ENCODE assay signal across 12 cellular contexts in the genomic region with DNA sequence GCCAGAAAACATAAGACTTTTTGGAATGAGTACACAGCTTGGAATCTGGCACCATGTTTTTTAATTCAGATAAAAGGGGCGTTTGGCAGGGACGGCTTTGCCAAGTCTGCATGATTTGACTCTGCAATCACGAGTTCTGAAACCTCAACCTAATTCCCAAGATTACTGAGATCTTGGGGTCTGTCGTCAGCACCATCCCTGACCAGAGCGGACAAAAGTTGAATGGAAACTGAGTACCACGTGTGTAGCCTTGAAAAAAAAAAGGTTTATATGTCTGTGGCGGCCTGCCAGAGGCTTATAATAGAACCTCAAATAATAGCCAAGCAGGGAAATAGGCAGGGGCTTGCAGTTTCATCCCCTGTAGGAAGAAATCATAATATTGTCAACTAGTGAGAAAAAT.
DNase-seq lines count a peak whose midpoint lies in the region; ATAC-seq and TF ChIP-seq lines count a peak whose summit lies in the region.
"Had no signal": no experiment of that assay in that cellular context is flagged by ENCODE, and none has a peak within 500 bp of the region (broad histone marks: within the 10 kb centered on the region; RNA-seq: fewer than 3 reads in every experiment).

No MANE protein-coding gene starts in this region.

- peak overlapping the region; percentile 53 to 71 for H3K27ac ChIP-seq in right atrium auricular region
- H3K27ac ChIP-seq in smooth muscle cell (ENCODE audit: low read depth), result peak overlapping the region; percentile 72
- H3K27ac ChIP-seq: breast epithelium, gastroesophageal sphincter had no signal

- H3K79me2 ChIP-seq in smooth muscle cell (ENCODE audit: low read depth), result no peaks in the 10 kb centered on the region

- peak; percentile 56 to 58 for DNase-seq in HAP-1 (ENCODE audit: low spot score in 2 of 2)
- DNase-seq in astrocyte of the hippocampus (ENCODE audit: low read depth, low spot score), result peak; percentile 98
- DNase-seq in right atrium auricular region (ENCODE audit: low spot score), result no peak
- DNase-seq in smooth muscle cell (lab: John Stamatoyannopoulos, UW; ENCODE audit: unreplicated experiment), result no peak
- DNase-seq in progenitor cell of endocrine pancreas (ENCODE audit: low spot score, unreplicated experiment), result no peak
- no peak for DNase-seq in UCSD-AML1 (lab: John Stamatoyannopoulos, UW; ENCODE audit: unreplicated experiment)
- no peak for DNase-seq in GM19240 (ENCODE audit: insufficient read length, low spot score)
- DNase-seq: DND-41 had no signal

- H3K4me1 ChIP-seq in HAP-1, result peaks cover 11% of the 10 kb centered on the region
- peaks cover 0 to 24% of the 10 kb centered on the region in 2 donors for H3K4me1 ChIP-seq in right atrium auricular region
- H3K4me1 ChIP-seq in smooth muscle cell (ENCODE audit: low read depth), result peaks cover 17% of the 10 kb centered on the region
- H3K4me1 ChIP-seq: breast epithelium had no signal

- H3K9ac ChIP-seq in smooth muscle cell (ENCODE audit: low read depth), result peak overlapping the region; percentile 55

- H3K27me3 Mint-ChIP-seq in progenitor cell of endocrine pancreas, result peaks cover 4% of the 10 kb centered on the region

- H3K27me3 ChIP-seq in HAP-1 (ENCODE audit: low read depth) (no peaks in the 10 kb centered on the region), right atrium auricular region (no peaks in the 10 kb centered on the region), smooth muscle cell (ENCODE audit: low read depth) (no peaks in the 10 kb centered on the region)
- H3K27me3 ChIP-seq: breast epithelium, gastroesophageal sphincter had no signal

- H3K4me3 Mint-ChIP-seq in progenitor cell of endocrine pancreas (ENCODE audit: low read depth), result no peak overlapping the region

- H3K36me3 Mint-ChIP-seq in progenitor cell of endocrine pancreas (ENCODE audit: insufficient read depth), result no peaks in the 10 kb centered on the region

- no peak for ATAC-seq in HG02970 (IDR thresholded peaks at IDR 0.05; ENCODE audit: low FRiP score, unreplicated experiment)
- ATAC-seq: gastroesophageal sphincter had no signal

- peaks cover 7% of the 10 kb centered on the region for H3K9me3 Mint-ChIP-seq in progenitor cell of endocrine pancreas (ENCODE audit: low read depth)

- no peak overlapping the region for H2AFZ ChIP-seq in smooth muscle cell (ENCODE audit: low read depth)

- H3K4me2 ChIP-seq in smooth muscle cell, result peak overlapping the region; percentile 28

- no peak overlapping the region for H3K27ac Mint-ChIP-seq in progenitor cell of endocrine pancreas

- H3K36me3 ChIP-seq in HAP-1 (replicated peaks) (no peaks in the 10 kb centered on the region), right atrium auricular region (no peaks in the 10 kb centered on the region), smooth muscle cell (ENCODE audit: low read depth) (no peaks in the 10 kb centered on the region)
- H3K36me3 ChIP-seq: breast epithelium, gastroesophageal sphincter had no signal

- H3K4me1 Mint-ChIP-seq in progenitor cell of endocrine pancreas (ENCODE audit: low read depth), result peaks cover 2% of the 10 kb centered on the region

- in situ Hi-C loops in HAP-1 (cut with MboI; ENCODE audit: low sequenced_read_pairs), result no loop called here

- 23% methylated on average over 7 of the region's 7 CpGs for WGBS in smooth muscle cell (ENCODE audit: low lambda C conversion rate)

- H3F3A ChIP-seq in smooth muscle cell (ENCODE audit: low read depth), result no peaks in the 10 kb centered on the region

- no peaks in the 10 kb centered on the region for H4K20me1 ChIP-seq in smooth muscle cell (ENCODE audit: low read depth)

- no peaks in the 10 kb centered on the region for H3K9me3 ChIP-seq in HAP-1
- H3K9me3 ChIP-seq in right atrium auricular region, result no peaks in the 10 kb centered on the region
- H3K9me3 ChIP-seq in smooth muscle cell (replicated peaks; ENCODE audit: low read depth), result no peaks in the 10 kb centered on the region
- H3K9me3 ChIP-seq: breast epithelium, gastroesophageal sphincter had no signal

- TF ChIP-seq CTCF in right atrium auricular region (IDR thresholded peaks at IDR 0.05) (no peak), smooth muscle cell (IDR thresholded peaks at IDR 0.05; ENCODE audit: borderline replicate concordance, insufficient read depth, poor library complexity, severe bottlenecking) (no peak), progenitor cell of endocrine pancreas (IDR thresholded peaks at IDR 0.05; ENCODE audit: unreplicated experiment) (no peak)

- H3K4me3 ChIP-seq in HAP-1 (no peak overlapping the region), right atrium auricular region (peak overlapping the region in 1 of 2 donors; percentile 5), smooth muscle cell (no peak overlapping the region)
- H3K4me3 ChIP-seq: breast epithelium, gastroesophageal sphincter, skin epidermis had no signal

Comparison
In these comparisons a context has a peak if more than half of its experiments do, and no peak if none do; other contexts are left out.
1. DNase-seq: peak in HAP-1 (2 of 2) and astrocyte of the hippocampus (single experiment); none in right atrium auricular region (single experiment), smooth muscle cell (single experiment), progenitor cell of endocrine pancreas (single experiment), UCSD-AML1 (single experiment) and GM19240 (single experiment).